10 cellular contexts compared by ENCODE assay signal in genomic region chr6:85465762-85466161, GRCh38. TPM values are rescaled to one million over a fixed set of nuclear protein-coding genes. Genes with fewer than 3 reads are reported as not detected.
DNase-seq lines count a peak whose midpoint lies in the region; ATAC-seq, FAIRE-seq and TF ChIP-seq lines count a peak whose summit lies in the region.
"Had no signal": no experiment of that assay in that cellular context is flagged by ENCODE, and none has a peak within 500 bp of the region (broad histone marks: within the 10 kb centered on the region; RNA-seq: fewer than 3 reads in every experiment).

No MANE protein-coding gene starts in this region.

- no peaks in the 10 kb centered on the region for H3K9me2 ChIP-seq in hepatocyte (replicated peaks; ENCODE audit: insufficient read depth)

- H3K4me1 ChIP-seq in tibial artery (peaks cover 0 to 86% (median 51%) of the 10 kb centered on the region in 4 donors), hepatocyte (ENCODE audit: insufficient read depth) (no peaks in the 10 kb centered on the region)
- H3K4me1 ChIP-seq: colonic mucosa had no signal

- H3K9me3 Mint-ChIP-seq in activated naive CD4-positive, alpha-beta T cell treated with anti-CD3 and anti-CD28 coated beads, Interleukin-2, amount 50 U/mL, for 24 hours: no peaks in the 10 kb centered on the region
- no peaks in the 10 kb centered on the region for H3K9me3 Mint-ChIP-seq in activated CD4-positive, alpha-beta memory T cell treated with anti-CD3 and anti-CD28 coated beads for 36 hours

- no peaks in the 10 kb centered on the region for H3K79me2 ChIP-seq in hepatocyte

- intact Hi-C loops in activated CD4-positive, alpha-beta memory T cell treated with anti-CD3 and anti-CD28 coated beads for 36 hours (cut with micrococcal nuclease): loop anchor here (1.0 to 2.0 kb wide), 4 partner anchors 41 to 129 kb away; no protein-coding TSS in a partner anchor
- intact Hi-C loops in tibial artery (cut with DNase I; ENCODE audit: low total_unique reads): no loop called here

- in situ Hi-C loops in GM13976 (cut with MboI; ENCODE audit: low sequenced_read_pairs, unreplicated experiment): no loop called here

- H3K27me3 Mint-ChIP-seq in activated naive CD4-positive, alpha-beta T cell treated with anti-CD3 and anti-CD28 coated beads, Interleukin-2, amount 50 U/mL, for 24 hours: peaks cover 5% of the 10 kb centered on the region
- peaks cover 12% of the 10 kb centered on the region for H3K27me3 Mint-ChIP-seq in activated CD4-positive, alpha-beta memory T cell treated with anti-CD3 and anti-CD28 coated beads for 36 hours

- H3K9me3 ChIP-seq in tibial artery (no peaks in the 10 kb centered on the region), hepatocyte (ENCODE audit: low read depth) (no peaks in the 10 kb centered on the region)
- H3K9me3 ChIP-seq: colonic mucosa had no signal

- POLR2A ChIA-PET in activated CD4-positive, alpha-beta memory T cell treated with anti-CD3 and anti-CD28 coated beads for 36 hours (lab: Charles Lee): interaction anchor here (1.0 to 1.4 kb wide), 3 partner anchors 12 to 128 kb away, joined by 3 to 4 read pairs (median 4); partner anchors contain the start of genes NT5E and SNX14

- no peaks in the 10 kb centered on the region for H3K36me3 Mint-ChIP-seq in activated naive CD4-positive, alpha-beta T cell treated with anti-CD3 and anti-CD28 coated beads, Interleukin-2, amount 50 U/mL, for 24 hours
- H3K36me3 Mint-ChIP-seq in activated CD4-positive, alpha-beta memory T cell treated with anti-CD3 and anti-CD28 coated beads for 36 hours: no peaks in the 10 kb centered on the region

- peaks cover 0 to 6% (median 5%) of the 10 kb centered on the region in 3 donors for H3K36me3 ChIP-seq in tibial artery
- no peaks in the 10 kb centered on the region for H3K36me3 ChIP-seq in hepatocyte (replicated peaks; ENCODE audit: insufficient read depth, low read depth)
- H3K36me3 ChIP-seq: colonic mucosa had no signal

- H3K27ac ChIP-seq in tibial artery (peak overlapping the region; percentile 66 to 76), hepatocyte (no peak overlapping the region)
- H3K27ac ChIP-seq: colonic mucosa had no signal

- H3K4me3 ChIP-seq in tibial artery: no peak overlapping the region
- H3K4me3 ChIP-seq in hepatocyte: no peak overlapping the region
- H3K4me3 ChIP-seq: colonic mucosa had no signal

- FAIRE-seq in HTR-8/SVneo (lab: Jason Lieb, UNC): no peak

- peak overlapping the region; percentile 79 for H3K27ac Mint-ChIP-seq in activated naive CD4-positive, alpha-beta T cell treated with anti-CD3 and anti-CD28 coated beads, Interleukin-2, amount 50 U/mL, for 24 hours
- peak overlapping the region; percentile 44 for H3K27ac Mint-ChIP-seq in activated CD4-positive, alpha-beta memory T cell treated with anti-CD3 and anti-CD28 coated beads for 36 hours

- 76% methylated on average over 2 of the region's 2 CpGs for WGBS in hepatocyte (ENCODE audit: low lambda C conversion rate, missing lambda C conversion rate)

- no peaks in the 10 kb centered on the region for H4K20me1 ChIP-seq in hepatocyte (ENCODE audit: insufficient read depth, poor library complexity, severe bottlenecking)

- CTCF ChIA-PET in activated CD4-positive, alpha-beta memory T cell treated with anti-CD3 and anti-CD28 coated beads for 36 hours (lab: Charles Lee): interaction anchor here (1.9 kb wide), 1 partner anchor 17 kb away, joined by 6 read pairs; no protein-coding TSS in a partner anchor

- no peak overlapping the region for H3K4me2 ChIP-seq in hepatocyte

- TF ChIP-seq CTCF in tibial artery (IDR thresholded peaks at IDR 0.05): no peak
- no peak for TF ChIP-seq CTCF in hepatocyte (IDR thresholded peaks at IDR 0.05; ENCODE audit: poor library complexity)
- no peak for TF ChIP-seq CTCF in GM13976 (IDR thresholded peaks at IDR 0.05; ENCODE audit: borderline replicate concordance, control extremely low read depth, extremely low read depth, insufficient read depth, missing control alignments)

- H3K4me1 Mint-ChIP-seq in activated naive CD4-positive, alpha-beta T cell treated with anti-CD3 and anti-CD28 coated beads, Interleukin-2, amount 50 U/mL, for 24 hours: peaks cover 43% of the 10 kb centered on the region
- peaks cover 47% of the 10 kb centered on the region for H3K4me1 Mint-ChIP-seq in activated CD4-positive, alpha-beta memory T cell treated with anti-CD3 and anti-CD28 coated beads for 36 hours (ENCODE audit: low read depth)

- H2AFZ ChIP-seq in hepatocyte: no peak overlapping the region

- H3K27me3 ChIP-seq in tibial artery (no peaks in the 10 kb centered on the region), hepatocyte (no peaks in the 10 kb centered on the region)
- H3K27me3 ChIP-seq: colonic mucosa had no signal

- DNase-seq in activated naive CD4-positive, alpha-beta T cell treated with anti-CD3 and anti-CD28 coated beads, Interleukin-2, amount 50 U/mL, for 16 hours: no peak
- DNase-seq in activated CD4-positive, alpha-beta memory T cell treated with anti-CD3 and anti-CD28 coated beads for 36 hours: no peak
- no peak for DNase-seq in tibial artery
- DNase-seq in hepatocyte (ENCODE audit: low spot score): no peak
- no peak for DNase-seq in HTR-8/SVneo (ENCODE audit: insufficient read length, low spot score)
- no peak for DNase-seq in GM13976 (ENCODE audit: low spot score)
- DNase-seq: colonic mucosa, right cardiac atrium had no signal

- peak; percentile 40 for ATAC-seq in HG03103 (IDR thresholded peaks at IDR 0.05; ENCODE audit: low read depth, unreplicated experiment)
- ATAC-seq: right cardiac atrium had no signal

- peak overlapping the region; percentile 49 for H3K4me3 Mint-ChIP-seq in activated naive CD4-positive, alpha-beta T cell treated with anti-CD3 and anti-CD28 coated beads, Interleukin-2, amount 50 U/mL, for 24 hours
- no peak overlapping the region for H3K4me3 Mint-ChIP-seq in activated CD4-positive, alpha-beta memory T cell treated with anti-CD3 and anti-CD28 coated beads for 36 hours

RNA-seq across cellular contexts. Expression of gene NT5E, which starts 15.9 kb away (rescaled TPM):
- 1 to 10 TPM; 3.7 to 3.8 TPM for total RNA-seq in activated CD4-positive, alpha-beta memory T cell treated with anti-CD3 and anti-CD28 coated beads for 36 hours
- total RNA-seq in hepatocyte: 1.7 and 3.0 TPM in 2 replicates
- polyA plus RNA-seq in hepatocyte: 1.8 and 2.0 TPM in 2 replicates
